Comparison of ENCODE assay signal across 1 cellular context in the genomic region with DNA sequence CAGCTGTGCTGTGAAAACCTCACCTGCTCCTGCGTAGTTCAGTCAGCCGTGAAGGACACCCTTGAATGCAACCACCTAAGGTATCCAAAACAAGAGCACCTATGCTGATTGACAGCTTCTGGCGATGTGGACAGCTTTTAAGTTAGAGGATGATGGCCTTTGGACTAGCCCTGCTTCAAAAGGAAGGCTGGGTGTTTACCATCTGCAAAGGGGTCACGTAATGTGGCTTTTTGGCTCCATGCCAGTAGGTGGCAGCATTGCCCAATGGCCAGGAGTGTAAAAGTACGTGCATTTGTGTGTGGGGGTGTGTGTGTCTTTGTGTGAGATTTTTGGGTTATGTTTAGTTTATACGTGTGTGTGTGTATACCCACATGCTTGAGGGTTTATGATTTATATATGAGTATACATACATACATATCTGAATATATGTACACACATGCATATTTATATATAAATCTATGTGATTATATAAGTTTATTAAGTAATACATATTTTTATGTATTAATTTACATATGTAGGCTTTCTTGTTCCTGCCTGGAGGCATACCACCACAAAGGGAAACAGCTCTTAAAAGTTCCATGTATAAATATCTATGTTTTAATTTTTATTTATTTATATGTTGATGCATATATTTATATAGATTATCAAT.
TF ChIP-seq lines count a peak whose summit lies in the region.

No MANE protein-coding gene starts in this region.

TF ChIP-seq in HepG2, 621 proteins besides CTCF, POLR2A, EP300 and RAD21 (continued from another document and continues in another):
- TF ChIP-seq, protein P1, sequence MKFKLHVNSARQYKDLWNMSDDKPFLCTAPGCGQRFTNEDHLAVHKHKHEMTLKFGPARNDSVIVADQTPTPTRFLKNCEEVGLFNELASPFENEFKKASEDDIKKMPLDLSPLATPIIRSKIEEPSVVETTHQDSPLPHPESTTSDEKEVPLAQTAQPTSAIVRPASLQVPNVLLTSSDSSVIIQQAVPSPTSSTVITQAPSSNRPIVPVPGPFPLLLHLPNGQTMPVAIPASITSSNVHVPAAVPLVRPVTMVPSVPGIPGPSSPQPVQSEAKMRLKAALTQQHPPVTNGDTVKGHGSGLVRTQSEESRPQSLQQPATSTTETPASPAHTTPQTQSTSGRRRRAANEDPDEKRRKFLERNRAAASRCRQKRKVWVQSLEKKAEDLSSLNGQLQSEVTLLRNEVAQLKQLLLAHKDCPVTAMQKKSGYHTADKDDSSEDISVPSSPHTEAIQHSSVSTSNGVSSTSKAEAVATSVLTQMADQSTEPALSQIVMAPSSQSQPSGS (CRISPR knock-in tag; IDR thresholded peaks at IDR 0.05): peak; percentile 57; the same call in 1 of the 2 replicates
- no peak for TF ChIP-seq ZFP41 (CRISPR knock-in tag; IDR thresholded peaks at IDR 0.05; ENCODE audit: borderline replicate concordance)
- TF ChIP-seq CHD4 (IDR thresholded peaks at IDR 0.05; ENCODE audit: borderline replicate concordance, low read length): no peak
- TF ChIP-seq, protein P2, sequence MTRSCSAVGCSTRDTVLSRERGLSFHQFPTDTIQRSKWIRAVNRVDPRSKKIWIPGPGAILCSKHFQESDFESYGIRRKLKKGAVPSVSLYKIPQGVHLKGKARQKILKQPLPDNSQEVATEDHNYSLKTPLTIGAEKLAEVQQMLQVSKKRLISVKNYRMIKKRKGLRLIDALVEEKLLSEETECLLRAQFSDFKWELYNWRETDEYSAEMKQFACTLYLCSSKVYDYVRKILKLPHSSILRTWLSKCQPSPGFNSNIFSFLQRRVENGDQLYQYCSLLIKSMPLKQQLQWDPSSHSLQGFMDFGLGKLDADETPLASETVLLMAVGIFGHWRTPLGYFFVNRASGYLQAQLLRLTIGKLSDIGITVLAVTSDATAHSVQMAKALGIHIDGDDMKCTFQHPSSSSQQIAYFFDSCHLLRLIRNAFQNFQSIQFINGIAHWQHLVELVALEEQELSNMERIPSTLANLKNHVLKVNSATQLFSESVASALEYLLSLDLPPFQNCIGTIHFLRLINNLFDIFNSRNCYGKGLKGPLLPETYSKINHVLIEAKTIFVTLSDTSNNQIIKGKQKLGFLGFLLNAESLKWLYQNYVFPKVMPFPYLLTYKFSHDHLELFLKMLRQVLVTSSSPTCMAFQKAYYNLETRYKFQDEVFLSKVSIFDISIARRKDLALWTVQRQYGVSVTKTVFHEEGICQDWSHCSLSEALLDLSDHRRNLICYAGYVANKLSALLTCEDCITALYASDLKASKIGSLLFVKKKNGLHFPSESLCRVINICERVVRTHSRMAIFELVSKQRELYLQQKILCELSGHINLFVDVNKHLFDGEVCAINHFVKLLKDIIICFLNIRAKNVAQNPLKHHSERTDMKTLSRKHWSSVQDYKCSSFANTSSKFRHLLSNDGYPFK (CRISPR knock-in tag; IDR thresholded peaks at IDR 0.05; ENCODE audit: borderline replicate concordance): no peak
- no peak for TF ChIP-seq ZNF124 (CRISPR knock-in tag; IDR thresholded peaks at IDR 0.05)
- TF ChIP-seq ZNF558 (CRISPR knock-in tag; IDR thresholded peaks at IDR 0.05; ENCODE audit: borderline replicate concordance): no peak
- no peak for TF ChIP-seq ZC3H13 (CRISPR knock-in tag; IDR thresholded peaks at IDR 0.05)
- TF ChIP-seq ZBTB7A (CRISPR knock-in tag; IDR thresholded peaks at IDR 0.05): no peak
- TF ChIP-seq ZNF773 (CRISPR knock-in tag; IDR thresholded peaks at IDR 0.05; ENCODE audit: borderline replicate concordance): no peak
- peak; percentile 33; the same call in 1 of the 2 replicates for TF ChIP-seq SPEN (CRISPR knock-in tag; IDR thresholded peaks at IDR 0.05; ENCODE audit: low read depth)
- no peak for TF ChIP-seq ZNF205 (CRISPR knock-in tag; IDR thresholded peaks at IDR 0.05)
- TF ChIP-seq NBN (conservative IDR thresholded peaks at IDR 0.05): no peak
- no peak for TF ChIP-seq PTBP1 (IDR thresholded peaks at IDR 0.05; ENCODE audit: low read depth, low read length, poor library complexity, severe bottlenecking)
- TF ChIP-seq TARDBP (CRISPR knock-in tag; IDR thresholded peaks at IDR 0.05): peak; percentile 74; the same call in 1 of the 2 replicates
- no peak for TF ChIP-seq ZNF549 (CRISPR knock-in tag; IDR thresholded peaks at IDR 0.05)
- no peak for TF ChIP-seq ZNF3 (CRISPR knock-in tag; IDR thresholded peaks at IDR 0.05)
- peak; percentile 45; the same call in 1 of the 2 replicates for TF ChIP-seq NCOR1 (IDR thresholded peaks at IDR 0.05; ENCODE audit: borderline replicate concordance, low read length)
- no peak for TF ChIP-seq ZNF543 (CRISPR knock-in tag; IDR thresholded peaks at IDR 0.05)
- no peak for TF ChIP-seq FOXC1 (CRISPR knock-in tag; IDR thresholded peaks at IDR 0.05; ENCODE audit: borderline replicate concordance)
- TF ChIP-seq ZNF567 (CRISPR knock-in tag; IDR thresholded peaks at IDR 0.05; ENCODE audit: borderline replicate concordance): no peak
- TF ChIP-seq U2AF2 (IDR thresholded peaks at IDR 0.05; ENCODE audit: low read depth, low read length): no peak
- TF ChIP-seq, protein P3, sequence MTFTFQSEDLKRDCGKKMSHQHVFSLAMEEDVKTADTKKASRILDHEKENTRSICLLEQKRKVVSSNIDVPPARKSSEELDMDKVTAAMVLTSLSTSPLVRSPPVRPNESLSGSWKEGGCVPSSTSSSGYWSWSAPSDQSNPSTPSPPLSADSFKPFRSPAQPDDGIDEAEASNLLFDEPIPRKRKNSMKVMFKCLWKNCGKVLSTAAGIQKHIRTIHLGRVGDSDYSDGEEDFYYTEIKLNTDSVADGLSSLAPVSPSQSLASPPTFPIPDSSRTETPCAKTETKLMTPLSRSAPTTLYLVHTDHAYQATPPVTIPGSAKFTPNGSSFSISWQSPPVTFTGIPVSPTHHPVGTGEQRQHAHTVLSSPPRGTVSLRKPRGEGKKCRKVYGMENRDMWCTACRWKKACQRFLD (CRISPR knock-in tag; IDR thresholded peaks at IDR 0.05; ENCODE audit: borderline replicate concordance): no peak
- no peak for TF ChIP-seq ZNF619 (CRISPR knock-in tag; IDR thresholded peaks at IDR 0.05)
- TF ChIP-seq ZNF556 (CRISPR knock-in tag; IDR thresholded peaks at IDR 0.05; ENCODE audit: borderline replicate concordance): no peak
- TF ChIP-seq, protein P4, sequence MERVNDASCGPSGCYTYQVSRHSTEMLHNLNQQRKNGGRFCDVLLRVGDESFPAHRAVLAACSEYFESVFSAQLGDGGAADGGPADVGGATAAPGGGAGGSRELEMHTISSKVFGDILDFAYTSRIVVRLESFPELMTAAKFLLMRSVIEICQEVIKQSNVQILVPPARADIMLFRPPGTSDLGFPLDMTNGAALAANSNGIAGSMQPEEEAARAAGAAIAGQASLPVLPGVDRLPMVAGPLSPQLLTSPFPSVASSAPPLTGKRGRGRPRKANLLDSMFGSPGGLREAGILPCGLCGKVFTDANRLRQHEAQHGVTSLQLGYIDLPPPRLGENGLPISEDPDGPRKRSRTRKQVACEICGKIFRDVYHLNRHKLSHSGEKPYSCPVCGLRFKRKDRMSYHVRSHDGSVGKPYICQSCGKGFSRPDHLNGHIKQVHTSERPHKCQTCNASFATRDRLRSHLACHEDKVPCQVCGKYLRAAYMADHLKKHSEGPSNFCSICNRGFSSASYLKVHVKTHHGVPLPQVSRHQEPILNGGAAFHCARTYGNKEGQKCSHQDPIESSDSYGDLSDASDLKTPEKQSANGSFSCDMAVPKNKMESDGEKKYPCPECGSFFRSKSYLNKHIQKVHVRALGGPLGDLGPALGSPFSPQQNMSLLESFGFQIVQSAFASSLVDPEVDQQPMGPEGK (CRISPR knock-in tag; IDR thresholded peaks at IDR 0.05): 0 out of 2 replicates have a peak, but pooled peaks have one; percentile 22
- TF ChIP-seq STAT5B (CRISPR knock-in tag; IDR thresholded peaks at IDR 0.05): no peak
- TF ChIP-seq ZNF143 (CRISPR knock-in tag; IDR thresholded peaks at IDR 0.05): no peak
- no peak for TF ChIP-seq KAT7 (CRISPR knock-in tag; IDR thresholded peaks at IDR 0.05; ENCODE audit: borderline replicate concordance)
- TF ChIP-seq ZNF766 (CRISPR knock-in tag; IDR thresholded peaks at IDR 0.05; ENCODE audit: borderline replicate concordance): no peak
- TF ChIP-seq KLF11 (CRISPR knock-in tag; IDR thresholded peaks at IDR 0.05): no peak
- no peak for TF ChIP-seq ISX (CRISPR knock-in tag; conservative IDR thresholded peaks at IDR 0.05)
- no peak for TF ChIP-seq ZMYM2 (CRISPR knock-in tag; IDR thresholded peaks at IDR 0.05)
- peak; percentile 78 for TF ChIP-seq ZEB1 (IDR thresholded peaks at IDR 0.05; ENCODE audit: insufficient replicate concordance, low read depth)
- TF ChIP-seq ZMYM4 (CRISPR knock-in tag; IDR thresholded peaks at IDR 0.05): peak; percentile 65; the same call in 1 of the 2 replicates
- no peak for TF ChIP-seq ZNF225 (CRISPR knock-in tag; IDR thresholded peaks at IDR 0.05)
- TF ChIP-seq, protein P5, sequence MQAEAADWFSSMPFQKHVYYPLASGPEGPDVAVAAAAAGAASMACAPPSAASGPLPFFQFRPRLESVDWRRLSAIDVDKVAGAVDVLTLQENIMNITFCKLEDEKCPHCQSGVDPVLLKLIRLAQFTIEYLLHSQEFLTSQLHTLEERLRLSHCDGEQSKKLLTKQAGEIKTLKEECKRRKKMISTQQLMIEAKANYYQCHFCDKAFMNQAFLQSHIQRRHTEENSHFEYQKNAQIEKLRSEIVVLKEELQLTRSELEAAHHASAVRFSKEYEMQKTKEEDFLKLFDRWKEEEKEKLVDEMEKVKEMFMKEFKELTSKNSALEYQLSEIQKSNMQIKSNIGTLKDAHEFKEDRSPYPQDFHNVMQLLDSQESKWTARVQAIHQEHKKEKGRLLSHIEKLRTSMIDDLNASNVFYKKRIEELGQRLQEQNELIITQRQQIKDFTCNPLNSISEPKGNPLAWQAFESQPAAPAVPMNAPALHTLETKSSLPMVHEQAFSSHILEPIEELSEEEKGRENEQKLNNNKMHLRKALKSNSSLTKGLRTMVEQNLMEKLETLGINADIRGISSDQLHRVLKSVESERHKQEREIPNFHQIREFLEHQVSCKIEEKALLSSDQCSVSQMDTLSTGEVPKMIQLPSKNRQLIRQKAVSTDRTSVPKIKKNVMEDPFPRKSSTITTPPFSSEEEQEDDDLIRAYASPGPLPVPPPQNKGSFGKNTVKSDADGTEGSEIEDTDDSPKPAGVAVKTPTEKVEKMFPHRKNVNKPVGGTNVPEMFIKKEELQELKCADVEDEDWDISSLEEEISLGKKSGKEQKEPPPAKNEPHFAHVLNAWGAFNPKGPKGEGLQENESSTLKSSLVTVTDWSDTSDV (CRISPR knock-in tag; IDR thresholded peaks at IDR 0.05): no peak
- TF ChIP-seq, protein P6, sequence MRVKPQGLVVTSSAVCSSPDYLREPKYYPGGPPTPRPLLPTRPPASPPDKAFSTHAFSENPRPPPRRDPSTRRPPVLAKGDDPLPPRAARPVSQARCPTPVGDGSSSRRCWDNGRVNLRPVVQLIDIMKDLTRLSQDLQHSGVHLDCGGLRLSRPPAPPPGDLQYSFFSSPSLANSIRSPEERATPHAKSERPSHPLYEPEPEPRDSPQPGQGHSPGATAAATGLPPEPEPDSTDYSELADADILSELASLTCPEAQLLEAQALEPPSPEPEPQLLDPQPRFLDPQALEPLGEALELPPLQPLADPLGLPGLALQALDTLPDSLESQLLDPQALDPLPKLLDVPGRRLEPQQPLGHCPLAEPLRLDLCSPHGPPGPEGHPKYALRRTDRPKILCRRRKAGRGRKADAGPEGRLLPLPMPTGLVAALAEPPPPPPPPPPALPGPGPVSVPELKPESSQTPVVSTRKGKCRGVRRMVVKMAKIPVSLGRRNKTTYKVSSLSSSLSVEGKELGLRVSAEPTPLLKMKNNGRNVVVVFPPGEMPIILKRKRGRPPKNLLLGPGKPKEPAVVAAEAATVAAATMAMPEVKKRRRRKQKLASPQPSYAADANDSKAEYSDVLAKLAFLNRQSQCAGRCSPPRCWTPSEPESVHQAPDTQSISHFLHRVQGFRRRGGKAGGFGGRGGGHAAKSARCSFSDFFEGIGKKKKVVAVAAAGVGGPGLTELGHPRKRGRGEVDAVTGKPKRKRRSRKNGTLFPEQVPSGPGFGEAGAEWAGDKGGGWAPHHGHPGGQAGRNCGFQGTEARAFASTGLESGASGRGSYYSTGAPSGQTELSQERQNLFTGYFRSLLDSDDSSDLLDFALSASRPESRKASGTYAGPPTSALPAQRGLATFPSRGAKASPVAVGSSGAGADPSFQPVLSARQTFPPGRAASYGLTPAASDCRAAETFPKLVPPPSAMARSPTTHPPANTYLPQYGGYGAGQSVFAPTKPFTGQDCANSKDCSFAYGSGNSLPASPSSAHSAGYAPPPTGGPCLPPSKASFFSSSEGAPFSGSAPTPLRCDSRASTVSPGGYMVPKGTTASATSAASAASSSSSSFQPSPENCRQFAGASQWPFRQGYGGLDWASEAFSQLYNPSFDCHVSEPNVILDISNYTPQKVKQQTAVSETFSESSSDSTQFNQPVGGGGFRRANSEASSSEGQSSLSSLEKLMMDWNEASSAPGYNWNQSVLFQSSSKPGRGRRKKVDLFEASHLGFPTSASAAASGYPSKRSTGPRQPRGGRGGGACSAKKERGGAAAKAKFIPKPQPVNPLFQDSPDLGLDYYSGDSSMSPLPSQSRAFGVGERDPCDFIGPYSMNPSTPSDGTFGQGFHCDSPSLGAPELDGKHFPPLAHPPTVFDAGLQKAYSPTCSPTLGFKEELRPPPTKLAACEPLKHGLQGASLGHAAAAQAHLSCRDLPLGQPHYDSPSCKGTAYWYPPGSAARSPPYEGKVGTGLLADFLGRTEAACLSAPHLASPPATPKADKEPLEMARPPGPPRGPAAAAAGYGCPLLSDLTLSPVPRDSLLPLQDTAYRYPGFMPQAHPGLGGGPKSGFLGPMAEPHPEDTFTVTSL (CRISPR knock-in tag; IDR thresholded peaks at IDR 0.05; ENCODE audit: borderline replicate concordance): peak; percentile 50; the same call in 1 of the 2 replicates
- 0 out of 2 replicates have a peak, but pooled peaks have one; percentile 41 for TF ChIP-seq MIER2 (CRISPR knock-in tag; IDR thresholded peaks at IDR 0.05)
- TF ChIP-seq ZNF883 (CRISPR knock-in tag; IDR thresholded peaks at IDR 0.05; ENCODE audit: not compliant biosample characterization): no peak
- TF ChIP-seq MED13 (CRISPR knock-in tag; IDR thresholded peaks at IDR 0.05): no peak
- no peak for TF ChIP-seq ZC3H4 (CRISPR knock-in tag; IDR thresholded peaks at IDR 0.05; ENCODE audit: borderline replicate concordance)
- TF ChIP-seq ZNF570 (CRISPR knock-in tag; IDR thresholded peaks at IDR 0.05; ENCODE audit: borderline replicate concordance): no peak
- no peak for TF ChIP-seq SMARCE1 (IDR thresholded peaks at IDR 0.05; ENCODE audit: borderline replicate concordance)
- no peak for TF ChIP-seq ZNF7 (CRISPR knock-in tag; IDR thresholded peaks at IDR 0.05)
- TF ChIP-seq ZNF207 (IDR thresholded peaks at IDR 0.05; ENCODE audit: borderline replicate concordance): no peak
- TF ChIP-seq, protein P7, sequence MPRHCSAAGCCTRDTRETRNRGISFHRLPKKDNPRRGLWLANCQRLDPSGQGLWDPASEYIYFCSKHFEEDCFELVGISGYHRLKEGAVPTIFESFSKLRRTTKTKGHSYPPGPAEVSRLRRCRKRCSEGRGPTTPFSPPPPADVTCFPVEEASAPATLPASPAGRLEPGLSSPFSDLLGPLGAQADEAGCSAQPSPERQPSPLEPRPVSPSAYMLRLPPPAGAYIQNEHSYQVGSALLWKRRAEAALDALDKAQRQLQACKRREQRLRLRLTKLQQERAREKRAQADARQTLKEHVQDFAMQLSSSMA (CRISPR knock-in tag; IDR thresholded peaks at IDR 0.05): no peak
- TF ChIP-seq, protein P8, sequence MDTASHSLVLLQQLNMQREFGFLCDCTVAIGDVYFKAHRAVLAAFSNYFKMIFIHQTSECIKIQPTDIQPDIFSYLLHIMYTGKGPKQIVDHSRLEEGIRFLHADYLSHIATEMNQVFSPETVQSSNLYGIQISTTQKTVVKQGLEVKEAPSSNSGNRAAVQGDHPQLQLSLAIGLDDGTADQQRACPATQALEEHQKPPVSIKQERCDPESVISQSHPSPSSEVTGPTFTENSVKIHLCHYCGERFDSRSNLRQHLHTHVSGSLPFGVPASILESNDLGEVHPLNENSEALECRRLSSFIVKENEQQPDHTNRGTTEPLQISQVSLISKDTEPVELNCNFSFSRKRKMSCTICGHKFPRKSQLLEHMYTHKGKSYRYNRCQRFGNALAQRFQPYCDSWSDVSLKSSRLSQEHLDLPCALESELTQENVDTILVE (CRISPR knock-in tag; IDR thresholded peaks at IDR 0.05): no peak
